1 cellular context compared by ENCODE assay signal in genomic region chr18:56575819-56576663, GRCh38.
TF ChIP-seq lines count a peak whose summit lies in the region.

No MANE protein-coding gene starts in this region.

TF ChIP-seq in endothelial cell of umbilical vein, 7 proteins besides CTCF, POLR2A, EP300 and RAD21 (continued from another document):
- TF ChIP-seq JUN (IDR thresholded peaks at IDR 0.05; ENCODE audit: borderline replicate concordance, insufficient read depth, insufficient read length, low read depth) (no peak), GATA2 (IDR thresholded peaks at IDR 0.05; ENCODE audit: insufficient read depth, insufficient read length, low read depth, low read length) (no peak), FOS (IDR thresholded peaks at IDR 0.05; ENCODE audit: borderline replicate concordance, insufficient read depth, low read length) (no peak), MAX (IDR thresholded peaks at IDR 0.05; ENCODE audit: insufficient read depth, insufficient read length) (no peak)
TF ChIP-seq in endothelial cell of umbilical vein: peak in this region for 0.
